ENCODE assay signal across 8 cellular contexts in genomic region chr2:204019572-204020501, GRCh38.
DNase-seq lines count a peak whose midpoint lies in the region; ATAC-seq lines count a peak whose summit lies in the region.

No MANE protein-coding gene starts in this region.

- DNase-seq in activated T-helper 1 cell treated with Interleukin-2 at 50 U/mL for 16 hours (ENCODE audit: low read depth) = peak; percentile 7
- peak; percentile 48 to 71 for DNase-seq in stimulated activated CD4-positive, alpha-beta T cell treated with anti-CD3 and anti-CD28 coated beads, Interleukin-15, amount 100 ng/mL, for 48 hours (ENCODE audit: low read depth in 2 of 2)
- DNase-seq in Ammon's horn (ENCODE audit: low spot score) = no peak
- DNase-seq in pons (ENCODE audit: low spot score) = no peak

- peak; percentile 92 for ATAC-seq in GM18909 (IDR thresholded peaks at IDR 0.05; ENCODE audit: poor library complexity, unreplicated experiment)
- ATAC-seq in HG03139 (IDR thresholded peaks at IDR 0.05; ENCODE audit: unreplicated experiment) = peak; percentile 52
- ATAC-seq in HG03571 (IDR thresholded peaks at IDR 0.05; ENCODE audit: unreplicated experiment) = no peak
- ATAC-seq in HG02870 (IDR thresholded peaks at IDR 0.05; ENCODE audit: unreplicated experiment) = no peak

Comparison
In these comparisons a context has a peak if more than half of its experiments do, and no peak if none do; other contexts are left out.
1. ATAC-seq: peak in GM18909 (single experiment) and HG03139 (single experiment); none in HG03571 (single experiment) and HG02870 (single experiment).
2. DNase-seq: peak in activated T-helper 1 cell treated with Interleukin-2 at 50 U/mL for 16 hours (single experiment) and stimulated activated CD4-positive, alpha-beta T cell treated with anti-CD3 and anti-CD28 coated beads, Interleukin-15, amount 100 ng/mL, for 48 hours (2 of 2); none in Ammon's horn (single experiment) and pons (single experiment).